8 cellular contexts compared by ENCODE assay signal in the genomic region with DNA sequence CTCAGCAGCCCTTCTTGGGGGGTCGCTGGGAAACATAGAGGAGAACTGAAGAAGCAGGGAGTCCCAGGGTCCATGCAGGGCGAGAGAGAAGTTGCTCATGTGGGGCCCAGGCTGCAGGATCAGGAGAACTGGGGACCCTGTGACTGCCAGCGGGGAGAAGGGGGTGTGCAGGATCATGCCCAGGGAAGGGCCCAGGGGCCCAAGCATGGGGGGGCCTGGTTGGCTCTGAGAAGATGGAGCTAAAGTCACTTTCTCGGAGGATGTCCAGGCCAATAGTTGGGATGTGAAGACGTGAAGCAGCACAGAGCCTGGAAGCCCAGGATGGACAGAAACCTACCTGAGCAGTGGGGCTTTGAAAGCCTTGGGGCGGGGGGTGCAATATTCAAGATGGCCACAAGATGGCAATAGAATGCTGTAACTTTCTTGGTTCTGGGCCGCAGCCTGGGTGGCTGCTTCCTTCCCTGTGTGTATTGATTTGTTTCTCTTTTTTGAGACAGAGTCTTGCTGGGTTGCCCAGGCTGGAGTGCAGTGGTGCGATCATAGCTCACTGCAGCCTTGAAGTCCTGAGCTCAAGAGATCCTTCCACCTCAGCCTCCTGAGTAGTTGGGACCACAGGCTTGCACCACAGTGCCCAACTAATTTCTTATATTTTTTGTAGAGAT. TPM values are rescaled to one million over a fixed set of nuclear protein-coding genes. Genes with fewer than 3 reads are reported as not detected.
DNase-seq lines count a peak whose midpoint lies in the region; ATAC-seq and TF ChIP-seq lines count a peak whose summit lies in the region.

No MANE protein-coding gene starts in this region.

- peaks cover 3% of the 10 kb centered on the region for H3K27me3 Mint-ChIP-seq in CD8-positive, alpha-beta T cell (ENCODE audit: low read depth)
- peaks cover 5% of the 10 kb centered on the region for H3K27me3 Mint-ChIP-seq in HFFc6 (ENCODE audit: insufficient read depth)

- no peaks in the 10 kb centered on the region for H3K36me3 Mint-ChIP-seq in CD8-positive, alpha-beta T cell
- H3K36me3 Mint-ChIP-seq in HFFc6 (ENCODE audit: low read depth), result no peaks in the 10 kb centered on the region

- ATAC-seq in CD8-positive, alpha-beta T cell, result peak; percentile 96
- ATAC-seq in lung (ENCODE audit: insufficient read depth, low FRiP score) (peak; percentile 94), GM19452 (IDR thresholded peaks at IDR 0.05; ENCODE audit: unreplicated experiment) (no peak)

- no peaks in the 10 kb centered on the region for H3K9me3 ChIP-seq in CD8-positive, alpha-beta T cell (ENCODE audit: low read length)
- H3K9me3 ChIP-seq in lung (ENCODE audit: control insufficient read depth in 2 of 2, insufficient read depth in 1 of 2, low read length in 1 of 2), result no peaks in the 10 kb centered on the region

- CTCF ChIA-PET in CD8-positive, alpha-beta T cell (lab: Charles Lee), result interaction anchor here (0.6 to 6.4 kb wide), 21 partner anchors 11 to 285 kb away, joined by 3 to 78 read pairs (median 4); no protein-coding TSS in a partner anchor

- POLR2A ChIA-PET in CD8-positive, alpha-beta T cell (lab: Charles Lee), result interaction anchor here (1.2 kb wide), 1 partner anchor 210 kb away, joined by 6 read pairs; no protein-coding TSS in a partner anchor

- H3K27ac ChIP-seq in CD8-positive, alpha-beta T cell (ENCODE audit: low read depth, low read length), result no peak overlapping the region
- peak overlapping the region in 53 of 59 donors; percentile 2 to 90 (median 69) for H3K27ac ChIP-seq in dorsolateral prefrontal cortex
- no peak overlapping the region for H3K27ac ChIP-seq in lung (ENCODE audit: low read depth in 1 of 2, low read length in 1 of 2)

- no peak overlapping the region for H3K27ac Mint-ChIP-seq in CD8-positive, alpha-beta T cell
- no peak overlapping the region for H3K27ac Mint-ChIP-seq in HFFc6

- H3K9me3 Mint-ChIP-seq in CD8-positive, alpha-beta T cell, result no peaks in the 10 kb centered on the region
- no peaks in the 10 kb centered on the region for H3K9me3 Mint-ChIP-seq in HFFc6

- H3K4me1 ChIP-seq in CD8-positive, alpha-beta T cell (ENCODE audit: insufficient read depth, low read length), result no peaks in the 10 kb centered on the region
- no peaks in the 10 kb centered on the region for H3K4me1 ChIP-seq in lung (ENCODE audit: control insufficient read depth in 2 of 2, insufficient read depth in 2 of 2, low read length in 2 of 2)

- no peaks in the 10 kb centered on the region for H3K27me3 ChIP-seq in CD8-positive, alpha-beta T cell (ENCODE audit: insufficient read depth, low read length)
- H3K27me3 ChIP-seq in dorsolateral prefrontal cortex (no peaks in the 10 kb centered on the region), lung (ENCODE audit: control insufficient read depth, insufficient read depth) (no peaks in the 10 kb centered on the region)

- 26 to 28% methylated on average over 8 of the region's 8 CpGs for WGBS in lung, 2 donors

- H3K4me3 ChIP-seq in CD8-positive, alpha-beta T cell (ENCODE audit: low read depth, low read length), result no peak overlapping the region
- H3K4me3 ChIP-seq in dorsolateral prefrontal cortex (peak overlapping the region in 1 of 59 donors; percentile 1), lung (no peak overlapping the region)

- no peak overlapping the region for H3K4me3 Mint-ChIP-seq in CD8-positive, alpha-beta T cell
- H3K4me3 Mint-ChIP-seq in HFFc6, result no peak overlapping the region

- no peaks in the 10 kb centered on the region for H3K36me3 ChIP-seq in CD8-positive, alpha-beta T cell (ENCODE audit: insufficient read depth, low read length)
- no peaks in the 10 kb centered on the region for H3K36me3 ChIP-seq in lung (ENCODE audit: control insufficient read depth in 2 of 2, insufficient read depth in 2 of 2, low read length in 2 of 2)

- no peaks in the 10 kb centered on the region for H3K4me1 Mint-ChIP-seq in CD8-positive, alpha-beta T cell (ENCODE audit: low read depth)
- peaks cover 9% of the 10 kb centered on the region for H3K4me1 Mint-ChIP-seq in HFFc6 (ENCODE audit: low read depth)

- DNase-seq in CD8-positive, alpha-beta T cell, result peak; percentile 60 to 87 (median 67)
- peak; percentile 38 for DNase-seq in HFFc6
- peak; percentile 54 for DNase-seq in NCI-H748 (lab: John Stamatoyannopoulos, UW; ENCODE audit: unreplicated experiment)
- DNase-seq in activated CD4-positive, alpha-beta T cell treated with anti-CD3 and anti-CD28 coated beads, Interleukin-2, amount 50 U/mL, for 48 hours, result peak; percentile 74 to 82
- peak in 9 of 10 donors; percentile 49 to 85 (median 71) for DNase-seq in dorsolateral prefrontal cortex
- peak; percentile 67 for DNase-seq in lung (ENCODE audit: low spot score)
- peak; percentile 60 for DNase-seq in stimulated activated CD8-positive, alpha-beta memory T cell treated with anti-CD3 and anti-CD28 coated beads, Interleukin-15, amount 100 ng/mL, for 1 hour (ENCODE audit: low read depth)

- peak; percentile 84 for TF ChIP-seq CTCF in CD8-positive, alpha-beta T cell (IDR thresholded peaks at IDR 0.05)
- TF ChIP-seq CTCF in HFFc6 (IDR thresholded peaks at IDR 0.05), result peak; percentile 98
- TF ChIP-seq CTCF in dorsolateral prefrontal cortex (IDR thresholded peaks at IDR 0.05 in 54 of 56, conservative IDR thresholded peaks at IDR 0.05 in 2 of 56; ENCODE audit: low read depth in 1 of 56, partially characterized antibody in 56 of 56), result peak; percentile 92 to 100 (median 97)
- TF ChIP-seq CTCF in lung (IDR thresholded peaks at IDR 0.05; ENCODE audit: control extremely low read depth, extremely low read depth), result peak; percentile 94

- intact Hi-C loops in CD8-positive, alpha-beta T cell (cut with DNase I, micrococcal nuclease), result loop anchor here (1.0 to 5.0 kb wide), 5 partner anchors 42 to 835 kb away; no protein-coding TSS in a partner anchor
- intact Hi-C loops in dorsolateral prefrontal cortex (cut with DNase I), result loop anchor here (2.0 to 5.0 kb wide), 5 partner anchors 40 to 210 kb away; partner anchors contain the start of gene KANSL1 (in 2 of the 2)

RNA-seq across cellular contexts. Expression of gene STH, which starts 3.4 kb away (rescaled TPM):
- total RNA-seq in CD8-positive, alpha-beta T cell, result not detected
- not detected for total RNA-seq in HFFc6 (2021; fragmentation: NEBNext Ultra II Directional; extraction: Animal tissue kit (Norgen Biotek cat#: 25700))
- 10 to 100 TPM in 84 of 120 experiments, 1 to 10 TPM in 36; 1.8 to 35.0 (median 12.2) TPM for total RNA-seq in dorsolateral prefrontal cortex
- not detected for total RNA-seq in lung
- not detected for polyA plus RNA-seq in lung

Comparison
In these comparisons a context has a peak if more than half of its experiments do, and no peak if none do; other contexts are left out.
1. H3K27ac ChIP-seq: peak in dorsolateral prefrontal cortex (53 of 59); none in CD8-positive, alpha-beta T cell (single experiment) and lung (0 of 2).
2. Peak in every context shown above with its lines, with median percentiles within 50 percentile points of each other: DNase-seq and CTCF ChIP-seq.